12 cellular contexts compared by ENCODE assay signal in genomic region chr21:45979141-45979631, GRCh38. TPM values are rescaled to one million over a fixed set of nuclear protein-coding genes. Genes with fewer than 3 reads are reported as not detected.
DNase-seq lines count a peak whose midpoint lies in the region; ATAC-seq, FAIRE-seq and TF ChIP-seq lines count a peak whose summit lies in the region.
"Had no signal": no experiment of that assay in that cellular context is flagged by ENCODE, and none has a peak within 500 bp of the region (broad histone marks: within the 10 kb centered on the region; RNA-seq: fewer than 3 reads in every experiment).

No MANE protein-coding gene starts in this region.

- no peak overlapping the region for H3K9ac ChIP-seq in kidney (ENCODE audit: low read length in 2 of 2)
- H3K9ac ChIP-seq: parathyroid adenoma had no signal

- peak; percentile 2 for DNase-seq in HuH-7.5 (ENCODE audit: low spot score)
- DNase-seq in ascending aorta (ENCODE audit: low spot score in 2 of 2) = peak in 1 of 2 donors; percentile 66
- DNase-seq in kidney = peak; percentile 69
- peak; percentile 19 for DNase-seq in stimulated activated naive CD8-positive, alpha-beta T cell treated with anti-CD3 and anti-CD28 coated beads, Interleukin-15, Interleukin-2, amounts not matched to agents 100 U/mL and 50 U/mL, for 24 hours
- DNase-seq in NCI-H1930 (lab: John Stamatoyannopoulos, UW) = no peak
- DNase-seq: activated CD8-positive, alpha-beta memory T cell treated with anti-CD3 and anti-CD28 coated beads, Interleukin-2, amount 50 U/mL, for 4 hours; erythroblast; thyroid gland had no signal

- no peak overlapping the region for H3K4me3 ChIP-seq in ascending aorta
- no peak overlapping the region for H3K4me3 ChIP-seq in kidney (ENCODE audit: low read length in 2 of 2)
- H3K4me3 ChIP-seq: thyroid gland had no signal

- TF ChIP-seq CTCF in ascending aorta (IDR thresholded peaks at IDR 0.05) (no peak), kidney (IDR thresholded peaks at IDR 0.05; ENCODE audit: borderline replicate concordance, extremely low read depth, insufficient read depth) (no peak)

- H3K36me3 ChIP-seq in ascending aorta (peaks cover 3% of the 10 kb centered on the region in 2 donors), kidney (ENCODE audit: control insufficient read depth in 1 of 2, insufficient read depth in 2 of 2, low read length in 2 of 2) (no peaks in the 10 kb centered on the region)
- H3K36me3 ChIP-seq: thyroid gland had no signal

- peak; percentile 51 for ATAC-seq in stimulated activated naive CD8-positive, alpha-beta T cell treated with anti-CD3 and anti-CD28 coated beads, Interleukin-15, Interleukin-2, amounts not matched to agents 100 U/mL and 50 U/mL, for 24 hours
- ATAC-seq in HG02571 (IDR thresholded peaks at IDR 0.05; ENCODE audit: unreplicated experiment) (no peak), GM21619 (IDR thresholded peaks at IDR 0.05; ENCODE audit: unreplicated experiment) (no peak)

- H3K27me3 ChIP-seq in ascending aorta = no peaks in the 10 kb centered on the region
- H3K27me3 ChIP-seq: thyroid gland had no signal

- H3K9me3 ChIP-seq in ascending aorta (no peaks in the 10 kb centered on the region), kidney (ENCODE audit: control insufficient read depth in 1 of 2, low read length in 2 of 2) (no peaks in the 10 kb centered on the region)
- H3K9me3 ChIP-seq: thyroid gland had no signal

- FAIRE-seq in kidney (lab: Jason Lieb, UNC) = no peak
- FAIRE-seq: GM12892 had no signal

- intact Hi-C loops in ascending aorta (cut with DNase I) (loop anchor here (10.0 kb wide), 1 partner anchor 306 kb away; the partner anchor contains the start of genes MCM3AP and YBEY), kidney (cut with DNase I) (loop anchor here (10.0 kb wide), 1 partner anchor 126 kb away; no protein-coding TSS in a partner anchor)

- peak overlapping the region; percentile 92 to 94 for H3K27ac ChIP-seq in ascending aorta
- H3K27ac ChIP-seq in kidney (ENCODE audit: low read depth in 2 of 2, low read length in 2 of 2) = no peak overlapping the region
- H3K27ac ChIP-seq: parathyroid adenoma had no signal

- H3K4me1 ChIP-seq in ascending aorta = peaks cover 16 to 28% of the 10 kb centered on the region in 2 donors
- peaks cover 0 to 19% of the 10 kb centered on the region in 2 donors for H3K4me1 ChIP-seq in kidney (ENCODE audit: control insufficient read depth in 1 of 2, insufficient read depth in 1 of 2, low read depth in 1 of 2, low read length in 2 of 2)
- H3K4me1 ChIP-seq: parathyroid adenoma had no signal

RNA-seq across cellular contexts. Expression of gene COL6A1, which starts 2.4 kb away (rescaled TPM):
- total RNA-seq in ascending aorta (1,564 TPM), kidney (127 TPM)
- polyA plus RNA-seq in kidney (ENCODE audit: insufficient read depth, low read depth, low replicate concordance) = 112 TPM

Comparison
In these comparisons a context has a peak if more than half of its experiments do, and no peak if none do; other contexts are left out.
1. DNase-seq: peak in HuH-7.5 (single experiment), kidney (single experiment) and stimulated activated naive CD8-positive, alpha-beta T cell treated with anti-CD3 and anti-CD28 coated beads, Interleukin-15, Interleukin-2, amounts not matched to agents 100 U/mL and 50 U/mL, for 24 hours (single experiment); none in NCI-H1930 (0 of 2).
2. H3K27ac ChIP-seq: peak in ascending aorta (2 of 2); none in kidney (0 of 2).
3. RNA of gene COL6A1, which starts 2.4 kb away (total RNA-seq): 1,564 TPM in ascending aorta (single experiment); 127 TPM in kidney (single experiment); every median in the first group is over 10 times any median in the second.